20 cellular contexts compared by ENCODE assay signal in the genomic region with DNA sequence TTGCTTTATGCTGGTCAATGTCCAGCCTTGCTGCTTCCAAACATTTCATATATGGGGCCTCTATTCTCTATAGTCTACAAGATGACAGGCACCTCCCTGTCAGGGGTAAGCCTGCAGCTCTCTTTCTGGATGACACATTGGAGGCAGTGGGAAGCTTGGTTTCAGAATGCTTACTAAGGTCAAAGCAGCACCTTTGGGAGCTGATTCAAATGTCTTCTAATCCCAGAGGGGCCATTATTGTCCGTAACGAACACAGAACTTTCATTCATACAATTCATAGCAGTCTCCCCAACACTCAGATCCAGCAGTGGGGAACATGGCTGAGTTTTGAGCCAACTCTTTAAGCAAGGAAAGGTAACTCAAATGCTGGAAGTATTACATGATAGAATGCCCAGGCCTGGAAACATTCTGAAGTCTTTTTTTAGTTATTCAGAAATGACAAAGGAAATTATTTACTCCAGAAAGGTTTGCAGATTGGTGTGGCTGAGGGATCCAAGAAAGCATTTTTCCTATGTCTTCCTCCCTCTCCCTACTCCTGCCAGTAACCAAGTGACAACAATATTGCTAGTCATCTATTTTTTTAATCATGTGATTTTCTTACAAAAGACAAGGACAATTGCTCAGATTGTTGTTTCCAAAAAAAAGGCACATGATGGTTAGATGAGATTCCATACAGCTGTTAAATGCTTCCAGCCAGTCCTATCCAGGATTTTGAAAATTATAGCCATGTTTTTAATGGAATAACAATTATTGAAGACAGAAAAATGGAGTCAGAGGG.
A peak's percentile ranks its signal among the peaks of the same experiment; 100 is the strongest.
DNase-seq lines count a peak whose midpoint lies in the region; ATAC-seq and TF ChIP-seq lines count a peak whose summit lies in the region.
"Had no signal": no experiment of that assay in that cellular context is flagged by ENCODE, and none has a peak within 500 bp of the region (broad histone marks: within the 10 kb centered on the region; RNA-seq: fewer than 3 reads in every experiment).

No MANE protein-coding gene starts in this region.

- 42% methylated on average over 2 of the region's 2 CpGs for WGBS in right cardiac atrium
- WGBS in ovary, 3 donors = 25 to 40% (median 27%) methylated on average over 2 of the region's 2 CpGs

- DNase-seq in stimulated activated naive CD8-positive, alpha-beta T cell treated with anti-CD3 and anti-CD28 coated beads, Interleukin-15, Interleukin-2, amounts not matched to agents 100 U/mL and 50 U/mL, for 24 hours = no peak
- DNase-seq in stimulated activated naive CD8-positive, alpha-beta T cell treated with anti-CD3 and anti-CD28 coated beads, Interleukin-15, amount 100 ng/mL, for 72 hours = no peak
- DNase-seq in caudate nucleus (lab: John Stamatoyannopoulos, UW) (no peak), osteoblast (ENCODE audit: insufficient read length, low spot score, missing footprints) (peak; percentile 18), right cardiac atrium (no peak), ovary (no peak)
- DNase-seq in stimulated activated CD4-positive, alpha-beta T cell treated with anti-CD3 and anti-CD28 coated beads, Interleukin-12 subunit alpha, Interleukin-12 subunit beta, amount 100 ng/mL, for 4 hours = no peak
- DNase-seq: activated CD4-positive, alpha-beta memory T cell treated with anti-CD3 and anti-CD28 coated beads for 36 hours; activated T-cell treated with anti-CD3 and anti-CD28 coated beads, Interleukin-2, amount 50 U/mL, for 48 hours; Caco-2; H7; left ventricle myocardium superior; NCI-H1092; NCI-H524 treated with DMSO at 0.1 percent for 48 hours; posterior cingulate gyrus; spleen; transverse colon had no signal

- TF ChIP-seq EP300 in ovary (IDR thresholded peaks at IDR 0.05) = no peak

- H3K9me3 ChIP-seq in osteoblast (ENCODE audit: low read depth, low read length) (no peaks in the 10 kb centered on the region), right cardiac atrium (ENCODE audit: control insufficient read depth, low read length) (no peaks in the 10 kb centered on the region), ovary (no peaks in the 10 kb centered on the region)
- H3K9me3 ChIP-seq: Caco-2, spleen, transverse colon had no signal

- H3K27ac ChIP-seq in caudate nucleus (ENCODE audit: low read depth, low read length) = peak overlapping the region; percentile 6
- no peak overlapping the region for H3K27ac ChIP-seq in osteoblast (ENCODE audit: low read depth, low read length)
- no peak overlapping the region for H3K27ac ChIP-seq in right cardiac atrium (ENCODE audit: low read length)
- peak overlapping the region in 1 of 2 donors; percentile 10 for H3K27ac ChIP-seq in ovary
- H3K27ac ChIP-seq: spleen, transverse colon had no signal

- intact Hi-C loops in right cardiac atrium (cut with DNase I) = no loop called here
- intact Hi-C loops in ovary (cut with DNase I) = no loop called here

- peak overlapping the region in 1 of 2 donors; percentile 80 for H3K27ac Mint-ChIP-seq in stimulated activated naive CD8-positive, alpha-beta T cell treated with anti-CD3 and anti-CD28 coated beads, Interleukin-15, amount 100 ng/mL, for 72 hours
- H3K27ac Mint-ChIP-seq: activated CD4-positive, alpha-beta memory T cell treated with anti-CD3 and anti-CD28 coated beads for 36 hours had no signal

- H4K20me1 ChIP-seq in osteoblast (ENCODE audit: insufficient read depth, low read length) = no peaks in the 10 kb centered on the region

- no peaks in the 10 kb centered on the region for H3K79me2 ChIP-seq in osteoblast (ENCODE audit: insufficient read depth, low read length)

- H3K4me3 Mint-ChIP-seq in stimulated activated naive CD8-positive, alpha-beta T cell treated with anti-CD3 and anti-CD28 coated beads, Interleukin-15, amount 100 ng/mL, for 72 hours = no peak overlapping the region
- H3K4me3 Mint-ChIP-seq: activated CD4-positive, alpha-beta memory T cell treated with anti-CD3 and anti-CD28 coated beads for 36 hours had no signal

- H3K27me3 Mint-ChIP-seq in stimulated activated naive CD8-positive, alpha-beta T cell treated with anti-CD3 and anti-CD28 coated beads, Interleukin-15, amount 100 ng/mL, for 72 hours = no peaks in the 10 kb centered on the region
- H3K27me3 Mint-ChIP-seq: activated CD4-positive, alpha-beta memory T cell treated with anti-CD3 and anti-CD28 coated beads for 36 hours had no signal

- no peak for TF ChIP-seq POLR2A in ovary (IDR thresholded peaks at IDR 0.05)

- no peaks in the 10 kb centered on the region for H3K36me3 ChIP-seq in osteoblast (ENCODE audit: insufficient read depth, low read length)
- no peaks in the 10 kb centered on the region for H3K36me3 ChIP-seq in ovary
- H3K36me3 ChIP-seq: spleen, transverse colon had no signal

- H3K4me3 ChIP-seq in osteoblast (ENCODE audit: insufficient read depth, low read length) (no peak overlapping the region), right cardiac atrium (ENCODE audit: low read length) (no peak overlapping the region), ovary (no peak overlapping the region)
- H3K4me3 ChIP-seq: K562, spleen, transverse colon had no signal

- H3K4me1 ChIP-seq in osteoblast (ENCODE audit: insufficient read depth, low read length) (peaks cover 6% of the 10 kb centered on the region), right cardiac atrium (ENCODE audit: control insufficient read depth, insufficient read depth, low read length) (peaks cover 5% of the 10 kb centered on the region), ovary (ENCODE audit: insufficient read depth) (peaks cover 18% of the 10 kb centered on the region)

- H3K27me3 ChIP-seq in osteoblast (ENCODE audit: insufficient read depth, low read length) = no peaks in the 10 kb centered on the region
- H3K27me3 ChIP-seq in right cardiac atrium (ENCODE audit: control insufficient read depth, insufficient read depth) = no peaks in the 10 kb centered on the region
- no peaks in the 10 kb centered on the region for H3K27me3 ChIP-seq in ovary
- H3K27me3 ChIP-seq: spleen, transverse colon had no signal

- peaks cover 0 to 4% of the 10 kb centered on the region in 2 donors for H3K9me3 Mint-ChIP-seq in stimulated activated naive CD8-positive, alpha-beta T cell treated with anti-CD3 and anti-CD28 coated beads, Interleukin-15, amount 100 ng/mL, for 72 hours
- H3K9me3 Mint-ChIP-seq: activated CD4-positive, alpha-beta memory T cell treated with anti-CD3 and anti-CD28 coated beads for 36 hours had no signal

- H3K4me2 ChIP-seq in osteoblast (ENCODE audit: insufficient read depth, low read length) = no peak overlapping the region

- H2AFZ ChIP-seq in osteoblast (ENCODE audit: low read length) = no peak overlapping the region

- TF ChIP-seq CTCF in osteoblast (IDR thresholded peaks at IDR 0.05; ENCODE audit: extremely low read depth, low read depth, low read length) = no peak
- no peak for TF ChIP-seq CTCF in ovary (IDR thresholded peaks at IDR 0.05)

- peaks cover 30% of the 10 kb centered on the region for H3K4me1 Mint-ChIP-seq in stimulated activated naive CD8-positive, alpha-beta T cell treated with anti-CD3 and anti-CD28 coated beads, Interleukin-15, amount 100 ng/mL, for 72 hours

- peak; percentile 70 for ATAC-seq in stimulated activated naive CD8-positive, alpha-beta T cell treated with anti-CD3 and anti-CD28 coated beads, Interleukin-15, Interleukin-2, amounts not matched to agents 100 U/mL and 50 U/mL, for 24 hours
- no peak for ATAC-seq in stimulated activated naive CD8-positive, alpha-beta T cell treated with anti-CD3 and anti-CD28 coated beads, Interleukin-15, amount 100 ng/mL, for 72 hours
- no peak for ATAC-seq in right cardiac atrium
- ATAC-seq in GM18858 (IDR thresholded peaks at IDR 0.05; ENCODE audit: unreplicated experiment) = no peak
- ATAC-seq: K562, left ventricle myocardium superior, Right ventricle myocardium inferior had no signal
